17 cellular contexts compared by ENCODE assay signal in genomic region chr1:10068605-10069294, GRCh38. TPM values are rescaled to one million over a fixed set of nuclear protein-coding genes. Genes with fewer than 3 reads are reported as not detected.
A peak's percentile ranks its signal among the peaks of the same experiment; 100 is the strongest.
DNase-seq lines count a peak whose midpoint lies in the region; ATAC-seq, FAIRE-seq and TF ChIP-seq lines count a peak whose summit lies in the region.
"Had no signal": no experiment of that assay in that cellular context is flagged by ENCODE, and none has a peak within 500 bp of the region (broad histone marks: within the 10 kb centered on the region; RNA-seq: fewer than 3 reads in every experiment).

No MANE protein-coding gene starts in this region.

- H3K4me1 ChIP-seq in astrocyte (ENCODE audit: insufficient read depth, low read length) (peaks cover 30% of the 10 kb centered on the region), gastroesophageal sphincter (peaks cover 0 to 78% (median 18%) of the 10 kb centered on the region in 3 donors)

- H3K27ac Mint-ChIP-seq in astrocyte (ENCODE audit: unreplicated experiment), result peak overlapping the region; percentile 6
- no peak overlapping the region for H3K27ac Mint-ChIP-seq in natural killer cell treated with Interleukin-12 subunit alpha and Interleukin-12 subunit beta and Interleukin-15 and Interleukin-18, amount 100 ng/mL, for 72 hours
- H3K27ac Mint-ChIP-seq: activated CD4-positive, alpha-beta T cell treated with anti-CD3 and anti-CD28 coated beads for 36 hours; activated naive CD4-positive, alpha-beta T cell treated with anti-CD3 and anti-CD28 coated beads for 36 hours had no signal

- no peak for TF ChIP-seq POLR2A in gastroesophageal sphincter (IDR thresholded peaks at IDR 0.05)

- no peak overlapping the region for H3K27ac ChIP-seq in astrocyte (ENCODE audit: low read depth, low read length)
- peak overlapping the region; percentile 48 to 87 (median 78) for H3K27ac ChIP-seq in gastroesophageal sphincter
- peak overlapping the region; percentile 19 for H3K27ac ChIP-seq in temporal lobe (ENCODE audit: low read depth, low read length)

- H3K4me2 ChIP-seq in astrocyte (ENCODE audit: low read length), result no peak overlapping the region

- H3K27me3 ChIP-seq in H7 (ENCODE audit: control insufficient read depth, insufficient read depth, low read length) (no peaks in the 10 kb centered on the region), astrocyte (ENCODE audit: insufficient read depth, low read length) (no peaks in the 10 kb centered on the region), gastroesophageal sphincter (no peaks in the 10 kb centered on the region)

- no peaks in the 10 kb centered on the region for H3K27me3 Mint-ChIP-seq in astrocyte (ENCODE audit: low read depth, unreplicated experiment)
- no peaks in the 10 kb centered on the region for H3K27me3 Mint-ChIP-seq in natural killer cell treated with Interleukin-12 subunit alpha and Interleukin-12 subunit beta and Interleukin-15 and Interleukin-18, amount 100 ng/mL, for 72 hours
- H3K27me3 Mint-ChIP-seq: activated CD4-positive, alpha-beta T cell treated with anti-CD3 and anti-CD28 coated beads for 36 hours had no signal

- H3K9me3 ChIP-seq in astrocyte (ENCODE audit: insufficient read depth, low read depth, low read length) (no peaks in the 10 kb centered on the region), gastroesophageal sphincter (no peaks in the 10 kb centered on the region)

- H4K20me1 ChIP-seq in astrocyte (ENCODE audit: insufficient read depth, low read length), result peaks cover 63% of the 10 kb centered on the region

- peaks cover 29% of the 10 kb centered on the region for H3K4me1 Mint-ChIP-seq in astrocyte (ENCODE audit: low read depth, unreplicated experiment)
- H3K4me1 Mint-ChIP-seq in natural killer cell treated with Interleukin-12 subunit alpha and Interleukin-12 subunit beta and Interleukin-15 and Interleukin-18, amount 100 ng/mL, for 72 hours (ENCODE audit: low read depth in 2 of 2), result peaks cover 17 to 24% of the 10 kb centered on the region in 2 donors

- H3K4me3 ChIP-seq in H7 (ENCODE audit: insufficient read depth, low read depth, low read length) (no peak overlapping the region), astrocyte (ENCODE audit: insufficient read depth, low read depth, low read length) (no peak overlapping the region), gastroesophageal sphincter (no peak overlapping the region)

- no peak overlapping the region for H2AFZ ChIP-seq in astrocyte (ENCODE audit: low read depth, low read length)

- 52 to 66% methylated on average over 4 to 6 of the region's 6 CpGs for WGBS in gastroesophageal sphincter (ENCODE audit: low coverage in 1 of 2), 2 donors

- H3K36me3 ChIP-seq in H7 (replicated peaks; ENCODE audit: control insufficient read depth, insufficient read depth, low read length) (no peaks in the 10 kb centered on the region), astrocyte (ENCODE audit: insufficient read depth, low read length) (no peaks in the 10 kb centered on the region), gastroesophageal sphincter (peaks cover 0 to 7% of the 10 kb centered on the region in 2 donors)

- ATAC-seq in gastroesophageal sphincter, result no peak
- ATAC-seq in natural killer cell treated with Interleukin-12 subunit alpha and Interleukin-12 subunit beta and Interleukin-15 and Interleukin-18, amount 100 ng/mL, for 72 hours, result no peak
- no peak for ATAC-seq in HG02642 (IDR thresholded peaks at IDR 0.05; ENCODE audit: poor library complexity, unreplicated experiment)
- ATAC-seq: activated CD4-positive, alpha-beta T cell treated with anti-CD3 and anti-CD28 coated beads for 36 hours; HCT116 had no signal

- peaks cover 2% of the 10 kb centered on the region for H3K36me3 Mint-ChIP-seq in astrocyte (ENCODE audit: low read depth, unreplicated experiment)
- H3K36me3 Mint-ChIP-seq in natural killer cell treated with Interleukin-12 subunit alpha and Interleukin-12 subunit beta and Interleukin-15 and Interleukin-18, amount 100 ng/mL, for 72 hours, result no peaks in the 10 kb centered on the region

- H3K79me2 ChIP-seq in astrocyte (ENCODE audit: insufficient read depth, low read length), result peaks cover 38% of the 10 kb centered on the region

- H3K9ac ChIP-seq in astrocyte (ENCODE audit: low read length), result no peak overlapping the region

- no peaks in the 10 kb centered on the region for H3K9me3 Mint-ChIP-seq in astrocyte (ENCODE audit: unreplicated experiment)
- no peaks in the 10 kb centered on the region for H3K9me3 Mint-ChIP-seq in natural killer cell treated with Interleukin-12 subunit alpha and Interleukin-12 subunit beta and Interleukin-15 and Interleukin-18, amount 100 ng/mL, for 72 hours
- H3K9me3 Mint-ChIP-seq: activated naive CD4-positive, alpha-beta T cell treated with anti-CD3 and anti-CD28 coated beads for 36 hours; neural crest cell had no signal

- TF ChIP-seq CTCF in astrocyte (IDR thresholded peaks at IDR 0.05; ENCODE audit: insufficient read depth, low read depth, low read length) (no peak), gastroesophageal sphincter (IDR thresholded peaks at IDR 0.05) (no peak)

- TF ChIP-seq EP300 in gastroesophageal sphincter (IDR thresholded peaks at IDR 0.05), result no peak

- no peak for FAIRE-seq in astrocyte (lab: Jason Lieb, UNC)
- FAIRE-seq: frontal cortex had no signal

- DNase-seq in H7, result peak; percentile 43
- DNase-seq in astrocyte (ENCODE audit: low read depth), result peak; percentile 59
- no peak for DNase-seq in HT-29 (ENCODE audit: low spot score)
- no peak for DNase-seq in natural killer cell treated with Interleukin-12 subunit alpha and Interleukin-12 subunit beta and Interleukin-15 and Interleukin-18, amount 100 ng/mL, for 72 hours (ENCODE audit: low spot score)
- no peak for DNase-seq in stimulated activated CD4-positive, alpha-beta T cell treated with anti-CD3 and anti-CD28 coated beads, Interleukin-4, amount 100 ng/mL, for 24 hours
- DNase-seq: activated CD4-positive, alpha-beta T cell treated with anti-CD3 and anti-CD28 coated beads for 36 hours; activated naive CD4-positive, alpha-beta T cell treated with anti-CD3 and anti-CD28 coated beads for 36 hours; effector memory CD4-positive, alpha-beta T cell; NCI-H1694 treated with DMSO at 0.1 percent for 48 hours; NCI-H510A treated with DMSO at 0.1 percent for 48 hours; retina had no signal

- H3K4me3 Mint-ChIP-seq in astrocyte (ENCODE audit: unreplicated experiment), result no peak overlapping the region
- H3K4me3 Mint-ChIP-seq in natural killer cell treated with Interleukin-12 subunit alpha and Interleukin-12 subunit beta and Interleukin-15 and Interleukin-18, amount 100 ng/mL, for 72 hours, result no peak overlapping the region
- H3K4me3 Mint-ChIP-seq: activated CD4-positive, alpha-beta T cell treated with anti-CD3 and anti-CD28 coated beads for 36 hours; activated naive CD4-positive, alpha-beta T cell treated with anti-CD3 and anti-CD28 coated beads for 36 hours; neural crest cell had no signal

RNA-seq across cellular contexts. Expression of gene UBE4B, which starts 36.0 kb away (rescaled TPM):
- 88.1 and 91.5 TPM in 2 replicates for total RNA-seq in H7 (2014; rRNA removed; shearing (Covaris generic))
- total RNA-seq in astrocyte, result 37.4 and 41.5 TPM in 2 replicates
- total RNA-seq in gastroesophageal sphincter, result 100 to 1,000 TPM in 1 of 4 donors, 10 to 100 TPM in 3; 56.9 to 120 (median 83.2) TPM
- total RNA-seq in temporal lobe, result 33.2 TPM
- total RNA-seq in HT-29 (2014; rRNA removed; shearing (Covaris generic)), result 35.4 and 41.1 TPM in 2 replicates
- total RNA-seq in natural killer cell treated with Interleukin-12 subunit alpha and Interleukin-12 subunit beta and Interleukin-15 and Interleukin-18, amount 100 ng/mL, for 72 hours, result 10 to 100 TPM; 36.7 to 52.4 TPM

Comparison
In these comparisons a context has a peak if more than half of its experiments do, and no peak if none do; other contexts are left out.
1. DNase-seq: peak in H7 (single experiment) and astrocyte (single experiment); none in HT-29 (single experiment), natural killer cell treated with Interleukin-12 subunit alpha and Interleukin-12 subunit beta and Interleukin-15 and Interleukin-18, amount 100 ng/mL, for 72 hours (single experiment) and stimulated activated CD4-positive, alpha-beta T cell treated with anti-CD3 and anti-CD28 coated beads, Interleukin-4, amount 100 ng/mL, for 24 hours (single experiment).